8 cellular contexts compared by ENCODE assay signal in genomic region chr19:48169585-48169973, GRCh38. TPM values are rescaled to one million over a fixed set of nuclear protein-coding genes. Genes with fewer than 3 reads are reported as not detected.
A peak's percentile ranks its signal among the peaks of the same experiment; 100 is the strongest.
DNase-seq lines count a peak whose midpoint lies in the region; ATAC-seq, FAIRE-seq and TF ChIP-seq lines count a peak whose summit lies in the region.

No MANE protein-coding gene starts in this region.

- no peak for TF ChIP-seq EP300 in GM12878 (IDR thresholded peaks at IDR 0.05; ENCODE audit: borderline replicate concordance in 1 of 2, control insufficient read depth in 1 of 2, low read depth in 2 of 2, low read length in 2 of 2)

- WGBS in GM12878 (ENCODE audit: insufficient coverage, insufficient replicate concordance, low lambda C conversion rate, missing lambda C conversion rate), result 0% methylated on average over 2 of the region's 16 CpGs
- WGBS in small intestine, 3 donors, result 1 to 4% (median 2%) methylated on average over 10 to 16 of the region's 16 CpGs

- in situ Hi-C loops in GM12878 (cut with MboI), result no loop called here

- peaks cover 4% of the 10 kb centered on the region; the same call in 1 of the 2 replicates for H4K20me1 ChIP-seq in GM12878 (ENCODE audit: control insufficient read depth, insufficient read depth)

- H3K27ac ChIP-seq in GM12878 (ENCODE audit: control insufficient read depth, insufficient read depth), result peak overlapping the region; percentile 99
- H3K27ac ChIP-seq in iPS-18a (ENCODE audit: low read length), result peak overlapping the region; percentile 86
- H3K27ac ChIP-seq in small intestine (ENCODE audit: low read depth in 1 of 2, low read length in 1 of 2), result peak overlapping the region; percentile 91 to 93

- H3K4me1 ChIP-seq in Caco-2, result no peaks in the 10 kb centered on the region
- H3K4me1 ChIP-seq in GM12878 (ENCODE audit: control insufficient read depth, insufficient read depth, low read length), result peaks cover 19% of the 10 kb centered on the region
- H3K4me1 ChIP-seq in iPS-18a (ENCODE audit: control insufficient read depth, low read depth, low read length), result peaks cover 3% of the 10 kb centered on the region
- peaks cover 2 to 4% of the 10 kb centered on the region in 2 donors for H3K4me1 ChIP-seq in small intestine (ENCODE audit: control insufficient read depth in 2 of 2, insufficient read depth in 1 of 2, low read depth in 1 of 2, low read length in 1 of 2)

- peak overlapping the region; percentile 100 for H3K4me3 ChIP-seq in Caco-2 (ENCODE audit: low read depth, low read length)
- peak overlapping the region; percentile 99 for H3K4me3 ChIP-seq in GM12878
- H3K4me3 ChIP-seq in iPS-18a (ENCODE audit: low read length), result peak overlapping the region; percentile 84
- H3K4me3 ChIP-seq in small intestine (ENCODE audit: low read depth in 1 of 2, low read length in 2 of 2), result peak overlapping the region; percentile 49 to 73

- H3K27me3 ChIP-seq in Caco-2 (replicated peaks; ENCODE audit: control insufficient read depth, insufficient read depth, low read length) (no peaks in the 10 kb centered on the region), GM12878 (replicated peaks in 1 of 2; ENCODE audit: control insufficient read depth in 2 of 2, insufficient read depth in 2 of 2, low read length in 1 of 2) (no peaks in the 10 kb centered on the region), iPS-18a (ENCODE audit: control insufficient read depth, insufficient read depth, low read length) (no peaks in the 10 kb centered on the region), small intestine (ENCODE audit: control insufficient read depth in 2 of 2, insufficient read depth in 2 of 2, low read length in 2 of 2) (no peaks in the 10 kb centered on the region)

- peak overlapping the region; percentile 66 for H3K4me2 ChIP-seq in GM12878 (ENCODE audit: control insufficient read depth, insufficient read depth)

- no peak for TF ChIP-seq RAD21 in GM12878 (IDR thresholded peaks at IDR 0.05; ENCODE audit: insufficient read depth, low read depth, low read length)

- peaks cover 4% of the 10 kb centered on the region; the same call in 1 of the 2 replicates for H3K36me3 ChIP-seq in Caco-2 (ENCODE audit: control insufficient read depth, insufficient read depth, low read length)
- H3K36me3 ChIP-seq in GM12878 (ENCODE audit: control insufficient read depth in 2 of 2, insufficient read depth in 2 of 2, low read length in 1 of 2), result no peaks in the 10 kb centered on the region; a peak in 2 of 4 replicates
- H3K36me3 ChIP-seq in iPS-18a (ENCODE audit: control insufficient read depth, low read depth, low read length), result peaks cover 19% of the 10 kb centered on the region
- no peaks in the 10 kb centered on the region for H3K36me3 ChIP-seq in small intestine (ENCODE audit: control insufficient read depth in 2 of 2, insufficient read depth in 2 of 2, low read length in 2 of 2)

- FAIRE-seq in GM12878 (lab: Jason Lieb, UNC), result peak; percentile 64
- no peak for FAIRE-seq in small intestine (lab: Jason Lieb, UNC)

- no peaks in the 10 kb centered on the region for H3K9me3 Mint-ChIP-seq in Caco-2 (ENCODE audit: unreplicated experiment)

- RAD21 ChIA-PET in GM12878 (lab: Charles Lee; ENCODE audit: unreplicated experiment), result interaction anchor here (0.6 to 1.3 kb wide), 10 partner anchors 18 to 820 kb away, joined by 3 to 6 read pairs (median 4); partner anchors contain the start of genes CARD8, DHX34 and KDELR1

- POLR2A ChIA-PET in Caco-2 (lab: Charles Lee) (interaction anchor here (0.5 to 2.9 kb wide), 16 partner anchors 10 to 450 kb away, joined by 3 to 32 read pairs (median 4); partner anchors contain the start of genes CARD8, PLA2G4C, RPL18 and SPHK2), GM12878 (lab: Charles Lee) (interaction anchor here (0.6 to 1.0 kb wide), 8 partner anchors 34 to 1165 kb away, joined by 3 to 6 read pairs (median 3); partner anchors contain the start of gene CARD8)

- peak overlapping the region; percentile 99 for H2AFZ ChIP-seq in GM12878 (ENCODE audit: control insufficient read depth, low read depth, low read length)

- CTCF ChIA-PET in Caco-2 (lab: Charles Lee), result interaction anchor here (0.6 to 1.5 kb wide), 15 partner anchors 14 to 733 kb away, joined by 3 to 11 read pairs (median 4); partner anchors contain the start of genes CARD8 and PLA2G4C
- CTCF ChIA-PET in GM12878 (lab: Yijun Ruan, JAX), result interaction anchor here (0.7 to 1.1 kb wide), 2 partner anchors 17 to 34 kb away, joined by 3 read pairs; no protein-coding TSS in a partner anchor

- TF ChIP-seq CTCF in Caco-2 (IDR thresholded peaks at IDR 0.05; ENCODE audit: insufficient read depth in 1 of 2, low read depth in 1 of 2, low read length in 1 of 2, severe bottlenecking in 1 of 2, unreplicated experiment in 1 of 2) (no peak), GM12878 (IDR thresholded peaks at IDR 0.05 in 2 of 3, conservative IDR thresholded peaks at IDR 0.05 in 1 of 3; ENCODE audit: control insufficient read depth in 2 of 3, extremely low read depth in 1 of 3, insufficient read depth in 1 of 3, low read depth in 3 of 3, low read length in 3 of 3) (no peak)

- TF ChIP-seq POLR2A in GM12878 (IDR thresholded peaks at IDR 0.05; ENCODE audit: low read depth, low read length), result no peak

- no TSS peak for BruUV-seq in Caco-2 (replicated peaks; lab: Mats Ljungman, UMichigan)
- BruUV-seq in GM12878 (replicated peaks; lab: Mats Ljungman, UMichigan), result no TSS peak

- intact Hi-C loops in Caco-2 (cut with micrococcal nuclease; ENCODE audit: unreplicated experiment), result loop anchor here (1.0 kb wide), 1 partner anchor 34 kb away; no protein-coding TSS in a partner anchor
- intact Hi-C loops in GM12878 (cut with micrococcal nuclease; ENCODE audit: unreplicated experiment), result no loop called here

- SMC1A ChIA-PET in GM12878 (lab: Charles Lee; ENCODE audit: uncharacterized antibody, unreplicated experiment), result interaction anchor here (0.6 to 1.1 kb wide), 3 partner anchors 33 to 163 kb away, joined by 3 read pairs; no protein-coding TSS in a partner anchor

- H3K4me3 Mint-ChIP-seq in Caco-2 (ENCODE audit: unreplicated experiment), result peak overlapping the region; percentile 77

- H3K9me3 ChIP-seq in Caco-2 (no peaks in the 10 kb centered on the region), GM12878 (replicated peaks; ENCODE audit: control insufficient read depth, insufficient read depth, low read length) (no peaks in the 10 kb centered on the region), iPS-18a (ENCODE audit: control insufficient read depth, low read depth, low read length) (no peaks in the 10 kb centered on the region), small intestine (ENCODE audit: control insufficient read depth, low read depth) (no peaks in the 10 kb centered on the region)

- H3K4me1 Mint-ChIP-seq in Caco-2 (ENCODE audit: low read depth, unreplicated experiment), result peaks cover 8% of the 10 kb centered on the region

- ATAC-seq in HG02571 (IDR thresholded peaks at IDR 0.05; ENCODE audit: unreplicated experiment) (peak; percentile 9), GM12878 (peak; percentile 56), HG03378 (IDR thresholded peaks at IDR 0.05; ENCODE audit: unreplicated experiment) (no peak)

- H3K27ac Mint-ChIP-seq in Caco-2 (ENCODE audit: unreplicated experiment), result peak overlapping the region; percentile 87

- H3K9ac ChIP-seq in GM12878 (ENCODE audit: control insufficient read depth, insufficient read depth, low read length) (peak overlapping the region; percentile 96), iPS-18a (ENCODE audit: low read length) (peak overlapping the region; percentile 90)

- no peaks in the 10 kb centered on the region for H3K27me3 Mint-ChIP-seq in Caco-2 (ENCODE audit: insufficient read depth, unreplicated experiment)

- peaks cover 36% of the 10 kb centered on the region for H3K79me2 ChIP-seq in GM12878 (ENCODE audit: control insufficient read depth, insufficient read depth, low read length)

- peak; percentile 94 for DNase-seq in Caco-2
- peak; percentile 35 for DNase-seq in NCI-H1694 (lab: John Stamatoyannopoulos, UW)
- peak; percentile 81 for DNase-seq in UCSD-AML1 (lab: John Stamatoyannopoulos, UW; ENCODE audit: unreplicated experiment)
- no peak for DNase-seq in GM12878 (ENCODE audit: low read depth, low spot score)
- peak; percentile 86 for DNase-seq in small intestine

- peaks cover 21% of the 10 kb centered on the region for H3K36me3 Mint-ChIP-seq in Caco-2 (ENCODE audit: insufficient read depth, unreplicated experiment)

RNA-seq across cellular contexts. Expression of gene LIG1, which starts 0.6 kb away (rescaled TPM):
- total RNA-seq in Caco-2 (2022) (78.7 and 88.2 TPM in 2 replicates), GM12878 (2014; rRNA removed) (94.4 and 95.6 TPM in 2 replicates), GM12878 (2014; rRNA removed; fragmentation: Illumina TruSeq; extraction: Trizol) (57.8 and 64.0 TPM in 2 replicates), GM12878 (2021) (92.4 and 111 TPM in 2 replicates)
- 82.9 and 93.2 TPM in 2 replicates for total RNA-seq in GM12878 (2013; cell fraction: nucleolus; rRNA removed)
- polyA plus RNA-seq in GM12878 (2011; ENCODE audit: low read depth), result 28.5 TPM
- polyA plus RNA-seq in GM12878 (2011; rRNA removed) (44.9 and 63.8 TPM in 2 replicates), GM12878 (2014; fragmentation: Illumina TruSeq; extraction: Trizol) (47.8 and 70.8 TPM in 2 replicates), GM12878 (2014; fragmentation: Nextera tagmentation; extraction: Ambion mirVana) (10 to 100 TPM in 1 of 2 experiments, 1 to 10 TPM in 1; 7.8 to 31.6 TPM), GM12878 (2014; rRNA removed) (76.7 and 101 TPM in 2 replicates), GM12878 (2016; fragmentation: Nextera tagmentation; extraction: Ambion mirVana) (100 to 1,000 TPM; 112 to 117 TPM), small intestine (10 to 100 TPM; 27.3 to 34.7 (median 31.8) TPM)
- 67.8 and 72.1 TPM in 2 replicates for polyA plus RNA-seq in GM12878 (2011; cell fraction: cytosol; rRNA removed)
- 194 and 282 TPM in 2 replicates for polyA plus RNA-seq in GM12878 (2011; cell fraction: nucleus; rRNA removed)
- polyA plus RNA-seq in GM12878 (2012), result 65.8 and 69.7 TPM in 2 replicates
- polyA minus RNA-seq in GM12878 (2011; rRNA and poly(A)+ RNA removed), result 51.9 and 86.2 TPM in 2 replicates
- 36.2 and 44.0 TPM in 2 replicates for polyA minus RNA-seq in GM12878 (2011; cell fraction: cytosol; rRNA and poly(A)+ RNA removed)
- polyA minus RNA-seq in GM12878 (2011; cell fraction: nucleus; rRNA and poly(A)+ RNA removed), result 36.6 and 87.4 TPM in 2 replicates

RNA-seq across cellular contexts. Expression of gene ZSWIM9, which starts 0.9 kb away (rescaled TPM):
- total RNA-seq in Caco-2 (2022) (4.9 and 6.6 TPM in 2 replicates), GM12878 (2014; rRNA removed) (1.8 TPM in 2 replicates), GM12878 (2014; rRNA removed; fragmentation: Illumina TruSeq; extraction: Trizol) (0.76 and 1.2 TPM in 2 replicates), GM12878 (2021) (5.7 and 6.2 TPM in 2 replicates)
- total RNA-seq in GM12878 (2013; cell fraction: nucleolus; rRNA removed), result 3.2 and 4.0 TPM in 2 replicates
- polyA plus RNA-seq in GM12878 (2011; ENCODE audit: low read depth), result 1.2 TPM
- polyA plus RNA-seq in GM12878 (2011; rRNA removed) (0.35 and 0.50 TPM in 2 replicates), GM12878 (2014; fragmentation: Illumina TruSeq; extraction: Trizol) (0.92 and 1.4 TPM in 2 replicates), GM12878 (2014; fragmentation: Nextera tagmentation; extraction: Ambion mirVana) (under 1 TPM in 1 of 2 experiments, not detected in 1; 0.29 TPM), GM12878 (2014; rRNA removed) (2.4 and 3.4 TPM in 2 replicates), GM12878 (2016; fragmentation: Nextera tagmentation; extraction: Ambion mirVana) (1 to 10 TPM; 1.2 to 1.7 TPM), small intestine (1 to 10 TPM; 4.0 to 5.1 (median 4.1) TPM)
- polyA plus RNA-seq in GM12878 (2011; cell fraction: cytosol; rRNA removed), result 0.33 and 0.47 TPM in 2 replicates
- polyA plus RNA-seq in GM12878 (2011; cell fraction: nucleus; rRNA removed), result 0.69 and 0.79 TPM in 2 replicates
- polyA plus RNA-seq in GM12878 (2012), result 5.6 and 6.1 TPM in 2 replicates
- 0.22 and 0.31 TPM in 2 replicates for polyA minus RNA-seq in GM12878 (2011; rRNA and poly(A)+ RNA removed)
- polyA minus RNA-seq in GM12878 (2011; cell fraction: cytosol; rRNA and poly(A)+ RNA removed), result 0.73 and 0.94 TPM in 2 replicates
- polyA minus RNA-seq in GM12878 (2011; cell fraction: nucleus; rRNA and poly(A)+ RNA removed), result 0.60 and 2.0 TPM in 2 replicates

RNA-seq across cellular contexts. Expression of gene PLA2G4C, which starts 59.0 kb away (rescaled TPM):
- total RNA-seq in Caco-2 (2022), result 1.5 and 2.4 TPM in 2 replicates
- 64.9 and 70.4 TPM in 2 replicates for total RNA-seq in GM12878 (2013; cell fraction: nucleolus; rRNA removed)
- total RNA-seq in GM12878 (2014; rRNA removed), result 1.1 and 1.3 TPM in 2 replicates
- 1.1 and 2.4 TPM in 2 replicates for total RNA-seq in GM12878 (2014; rRNA removed; fragmentation: Illumina TruSeq; extraction: Trizol)
- total RNA-seq in GM12878 (2021), result 2.3 and 2.7 TPM in 2 replicates
- polyA plus RNA-seq in GM12878 (2011; ENCODE audit: low read depth), result 3.0 TPM
- 3.6 and 5.6 TPM in 2 replicates for polyA plus RNA-seq in GM12878 (2011; rRNA removed)
- polyA plus RNA-seq in GM12878 (2011; cell fraction: cytosol; rRNA removed), result 3.8 and 5.5 TPM in 2 replicates
- 7.1 and 13.6 TPM in 2 replicates for polyA plus RNA-seq in GM12878 (2011; cell fraction: nucleus; rRNA removed)
- polyA plus RNA-seq in GM12878 (2012), result 3.5 and 3.9 TPM in 2 replicates
- polyA plus RNA-seq in GM12878 (2014; fragmentation: Illumina TruSeq; extraction: Trizol), result 0.35 and 1.1 TPM in 2 replicates
- under 1 TPM; 0.53 to 0.64 TPM for polyA plus RNA-seq in GM12878 (2014; fragmentation: Nextera tagmentation; extraction: Ambion mirVana)
- 1.0 and 1.4 TPM in 2 replicates for polyA plus RNA-seq in GM12878 (2014; rRNA removed)
- polyA plus RNA-seq in GM12878 (2016; fragmentation: Nextera tagmentation; extraction: Ambion mirVana), result 1 to 10 TPM in 1 of 2 experiments, under 1 TPM in 1; 0.92 to 2.2 TPM
- 8.5 and 10.4 TPM in 2 replicates for polyA minus RNA-seq in GM12878 (2011; rRNA and poly(A)+ RNA removed)
- polyA minus RNA-seq in GM12878 (2011; cell fraction: cytosol; rRNA and poly(A)+ RNA removed), result 2.1 and 4.2 TPM in 2 replicates
- polyA minus RNA-seq in GM12878 (2011; cell fraction: nucleus; rRNA and poly(A)+ RNA removed), result 6.2 and 6.9 TPM in 2 replicates
- polyA plus RNA-seq in small intestine, result 10 to 100 TPM in 2 of 3 donors, 1 to 10 TPM in 1; 6.1 to 29.2 (median 16.8) TPM
